Comparison of ENCODE assay signal across 8 cellular contexts in genomic region chr13:108269601-108270328, GRCh38. TPM values are rescaled to one million over a fixed set of nuclear protein-coding genes. Genes with fewer than 3 reads are reported as not detected.
DNase-seq lines count a peak whose midpoint lies in the region; ATAC-seq and TF ChIP-seq lines count a peak whose summit lies in the region.

TNFSF13B (plus strand) TSS chr13:108269718; CDS start chr13:108269896, 178 bp downstream.

- peaks cover 4% of the 10 kb centered on the region; the same call in 1 of the 2 replicates for H3K4me1 ChIP-seq in SJCRH30
- peaks cover 0 to 8% of the 10 kb centered on the region in 2 donors for H3K4me1 ChIP-seq in gastrocnemius medialis

- no peak for TF ChIP-seq POLR2A in gastrocnemius medialis (IDR thresholded peaks at IDR 0.05)

- peaks cover 48% of the 10 kb centered on the region for H3K4me1 Mint-ChIP-seq in activated naive CD8-positive, alpha-beta T cell (ENCODE audit: low read depth)

- H3K27ac ChIP-seq in SJCRH30 (no peak within 1 kb of the TSS), gastrocnemius medialis (peak within 1 kb of the TSS; percentile 22 to 48 (median 32))

- H3K9me3 Mint-ChIP-seq in activated naive CD8-positive, alpha-beta T cell (ENCODE audit: low read depth), result peaks cover 7% of the 10 kb centered on the region

- intact Hi-C loops in left ventricle myocardium superior (cut with micrococcal nuclease), result no loop called here
- intact Hi-C loops in gastrocnemius medialis (cut with DNase I; ENCODE audit: low total_unique reads), result no loop called here

- in situ Hi-C loops in gastrocnemius medialis (cut with MboI; ENCODE audit: low sequenced_read_pairs in 4 of 4), result no loop called here

- H3K27ac Mint-ChIP-seq in activated naive CD8-positive, alpha-beta T cell, result peak within 1 kb of the TSS; percentile 93

- H3K36me3 ChIP-seq in SJCRH30 (no peaks in the 10 kb centered on the region), gastrocnemius medialis (no peaks in the 10 kb centered on the region)

- POLR2A ChIA-PET in AG04449 (lab: Yijun Ruan, JAX), result no interaction called here

- H3K27me3 Mint-ChIP-seq in activated naive CD8-positive, alpha-beta T cell, result no peaks in the 10 kb centered on the region

- H3K9me3 ChIP-seq in SJCRH30 (replicated peaks) (no peaks in the 10 kb centered on the region), gastrocnemius medialis (no peaks in the 10 kb centered on the region)

- TF ChIP-seq CTCF in AG04449 (IDR thresholded peaks at IDR 0.05; ENCODE audit: insufficient read depth, low read length, missing control alignments), result no peak
- no peak for TF ChIP-seq CTCF in gastrocnemius medialis (IDR thresholded peaks at IDR 0.05 in 4 of 5, conservative IDR thresholded peaks at IDR 0.05 in 1 of 5)

- CTCF ChIA-PET in AG04449 (lab: Yijun Ruan, JAX), result no interaction called here

- H3K4me3 ChIP-seq in AG04449 (ENCODE audit: low read depth, low read length), result peak within 1 kb of the TSS; percentile 48
- H3K4me3 ChIP-seq in SJCRH30, result peak within 1 kb of the TSS; percentile 22
- peak within 1 kb of the TSS; percentile 37 to 44 (median 42) for H3K4me3 ChIP-seq in gastrocnemius medialis

- no peaks in the 10 kb centered on the region for H3K27me3 ChIP-seq in SJCRH30
- no peaks in the 10 kb centered on the region for H3K27me3 ChIP-seq in gastrocnemius medialis

- ATAC-seq in GM18870 (IDR thresholded peaks at IDR 0.05; ENCODE audit: unreplicated experiment) (peak; percentile 70), HG03095 (IDR thresholded peaks at IDR 0.05; ENCODE audit: unreplicated experiment) (peak; percentile 67), left ventricle myocardium superior (peak; percentile 78), gastrocnemius medialis (peak; percentile 33 to 49)

- H3K36me3 Mint-ChIP-seq in activated naive CD8-positive, alpha-beta T cell, result no peaks in the 10 kb centered on the region

- H3K4me3 Mint-ChIP-seq in activated naive CD8-positive, alpha-beta T cell, result peak within 1 kb of the TSS; percentile 86

- no peak for DNase-seq in AG04449 (ENCODE audit: low read depth, low spot score)
- peak; percentile 69 to 79 for DNase-seq in SJCRH30
- peak; percentile 63 for DNase-seq in left ventricle myocardium superior
- peak in 1 of 2 donors; percentile 17 for DNase-seq in gastrocnemius medialis
- DNase-seq in cerebellar nuclear complex (lab: John Stamatoyannopoulos, UW), result no peak

RNA-seq across cellular contexts. Expression of gene TNFSF13B, which starts in this region (rescaled TPM):
- 0.13 and 0.49 TPM in 2 replicates for total RNA-seq in SJCRH30 (2014; rRNA removed; shearing (Covaris generic))
- total RNA-seq in left ventricle myocardium superior (1.8 TPM), gastrocnemius medialis (1 to 10 TPM in 1 of 4 donors, under 1 TPM in 2, not detected in 1; 0.31 to 2.2 (median 0.62) TPM)

Comparison
In these comparisons a context has a peak if more than half of its experiments do, and no peak if none do; other contexts are left out.
1. Peak in DNase-seq and H3K4me3 ChIP-seq in SJCRH30; RNA of the gene not detected or under 1 TPM.